In genomic region chr11:97989121-97989520, GRCh38 we compare ENCODE assay signal across 22 cellular contexts.
"Had no signal": no experiment of that assay in that cellular context is flagged by ENCODE, and none has a peak within 500 bp of the region (broad histone marks: within the 10 kb centered on the region; RNA-seq: fewer than 3 reads in every experiment).

No MANE protein-coding gene starts in this region.

- H3K4me3 Mint-ChIP-seq: memory B cell; natural killer cell; stimulated activated naive B cell treated with anti-CD40 and anti-IgM and Interleukin-4, amounts not matched to agents 10 μg/mL and 1 μg/mL and 100 μg/mL, for 72 hours; stimulated activated naive CD8-positive, alpha-beta T cell treated with anti-CD3 and anti-CD28 coated beads, Interleukin-15, Interleukin-2, amounts not matched to agents 100 ng/mL and 50 ng/mL, for 24 hours had no signal

- DNase-seq: dermis blood vessel endothelial cell; effector memory CD4-positive, alpha-beta T cell; erythroblast; esophagus squamous epithelium; foreskin melanocyte; head of caudate nucleus; natural killer cell; occipital lobe; ovary; right lobe of liver; spleen; stimulated activated naive B cell treated with anti-CD40 and anti-IgM and Interleukin-4, amounts not matched to agents 10 μg/mL and 1 μg/mL and 100 μg/mL, for 72 hours; transverse colon; upper lobe of right lung; uterus had no signal

- H3K27ac Mint-ChIP-seq: memory B cell; natural killer cell; stimulated activated naive B cell treated with anti-CD40 and anti-IgM and Interleukin-4, amounts not matched to agents 10 μg/mL and 1 μg/mL and 100 μg/mL, for 72 hours; stimulated activated naive CD8-positive, alpha-beta T cell treated with anti-CD3 and anti-CD28 coated beads, Interleukin-15, Interleukin-2, amounts not matched to agents 100 ng/mL and 50 ng/mL, for 24 hours had no signal

- H3K4me1 Mint-ChIP-seq: memory B cell; natural killer cell; stimulated activated naive B cell treated with anti-CD40 and anti-IgM and Interleukin-4, amounts not matched to agents 10 μg/mL and 1 μg/mL and 100 μg/mL, for 72 hours had no signal

- H3K36me3 ChIP-seq: esophagus squamous epithelium, ovary, right lobe of liver, spleen, suprapubic skin, transverse colon, upper lobe of right lung, uterus had no signal

- H3K9me3 ChIP-seq: esophagus squamous epithelium, ovary, right lobe of liver, suprapubic skin, transverse colon, upper lobe of right lung, uterus had no signal

- FAIRE-seq: keratinocyte had no signal

- H3K4me1 ChIP-seq: esophagus squamous epithelium, right lobe of liver, spleen, suprapubic skin, transverse colon, upper lobe of right lung, uterus had no signal

- H3K27me3 ChIP-seq: esophagus squamous epithelium, ovary, right lobe of liver, spleen, suprapubic skin, transverse colon, upper lobe of right lung, uterus had no signal

- H3K27ac ChIP-seq: coronary artery, esophagus squamous epithelium, ovary, right lobe of liver, spleen, suprapubic skin, transverse colon, upper lobe of right lung, uterus had no signal

- H3K4me3 ChIP-seq: coronary artery, esophagus squamous epithelium, lung, ovary, right lobe of liver, spleen, suprapubic skin, transverse colon, upper lobe of right lung, uterus had no signal

- H3K27me3 Mint-ChIP-seq: memory B cell; stimulated activated naive B cell treated with anti-CD40 and anti-IgM and Interleukin-4, amounts not matched to agents 10 μg/mL and 1 μg/mL and 100 μg/mL, for 72 hours; stimulated activated naive CD8-positive, alpha-beta T cell treated with anti-CD3 and anti-CD28 coated beads, Interleukin-15, Interleukin-2, amounts not matched to agents 100 ng/mL and 50 ng/mL, for 24 hours had no signal

- ATAC-seq: left lobe of liver; natural killer cell; right lobe of liver; stimulated activated naive B cell treated with anti-CD40 and anti-IgM and Interleukin-4, amounts not matched to agents 10 μg/mL and 1 μg/mL and 100 μg/mL, for 72 hours; upper lobe of right lung had no signal
